Comparison of ENCODE assay signal across 13 cellular contexts in the genomic region with DNA sequence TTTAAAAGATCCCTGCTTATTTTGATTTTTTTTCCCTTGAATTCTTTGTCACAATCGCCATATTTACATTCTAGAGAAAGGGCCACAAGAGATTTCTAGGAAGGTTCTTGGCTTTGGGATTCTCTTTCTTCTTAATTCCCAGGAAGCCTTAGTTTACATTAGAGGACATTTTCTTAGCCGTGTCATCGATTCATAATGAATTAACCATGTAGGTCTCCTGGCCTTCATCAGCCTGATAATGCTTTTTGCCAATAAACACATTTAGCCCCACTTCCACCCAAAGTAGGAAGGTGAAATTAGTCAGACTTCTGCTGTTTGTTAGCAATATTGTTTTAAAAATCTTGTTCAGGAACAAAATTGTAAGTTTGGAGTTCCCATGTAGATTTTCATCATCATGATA.
DNase-seq lines count a peak whose midpoint lies in the region; TF ChIP-seq lines count a peak whose summit lies in the region.
"Had no signal": no experiment of that assay in that cellular context is flagged by ENCODE, and none has a peak within 500 bp of the region (broad histone marks: within the 10 kb centered on the region; RNA-seq: fewer than 3 reads in every experiment).

No MANE protein-coding gene starts in this region.

- no peaks in the 10 kb centered on the region for H3K9me3 Mint-ChIP-seq in endodermal cell
- H3K9me3 Mint-ChIP-seq in nephron: no peaks in the 10 kb centered on the region
- H3K9me3 Mint-ChIP-seq: CD14-positive monocyte; CD8-positive, alpha-beta T cell had no signal

- H3K9ac ChIP-seq in endodermal cell (ENCODE audit: extremely low read depth, low read length, poor library complexity, severe bottlenecking): no peak overlapping the region

- peaks cover 8% of the 10 kb centered on the region for H3K4me1 ChIP-seq in SJSA1 (replicated peaks)
- no peaks in the 10 kb centered on the region for H3K4me1 ChIP-seq in endodermal cell (ENCODE audit: control insufficient read depth, insufficient read depth, low read length)
- H3K4me1 ChIP-seq: A549 had no signal

- H3K36me3 Mint-ChIP-seq in endodermal cell (ENCODE audit: low read depth) (no peaks in the 10 kb centered on the region), nephron (ENCODE audit: low read depth) (no peaks in the 10 kb centered on the region)
- H3K36me3 Mint-ChIP-seq: CD14-positive monocyte had no signal

- WGBS in endodermal cell (ENCODE audit: insufficient coverage in 1 of 2, insufficient read length in 1 of 2), 2 experiments: 92% methylated on average over 3 of the region's 3 CpGs; no CpG with 5 or more reads in 1 of the 2 experiments

- no peak for TF ChIP-seq CTCF in endodermal cell (conservative IDR thresholded peaks at IDR 0.05)
- TF ChIP-seq CTCF in nephron (IDR thresholded peaks at IDR 0.05; ENCODE audit: unreplicated experiment in 3 of 3): no peak
- no peak for TF ChIP-seq CTCF in GM20000 (IDR thresholded peaks at IDR 0.05; ENCODE audit: extremely low read depth, missing control alignments)

- H3K4me3 Mint-ChIP-seq in endodermal cell (no peak overlapping the region), nephron (peak overlapping the region in 1 of 3 experiments; percentile 50)
- H3K4me3 Mint-ChIP-seq: CD14-positive monocyte; CD8-positive, alpha-beta T cell had no signal

- H3K27ac Mint-ChIP-seq in endodermal cell (peak overlapping the region; percentile 55), nephron (peak overlapping the region; percentile 94 to 97 (median 96))
- H3K27ac Mint-ChIP-seq: CD14-positive monocyte; CD8-positive, alpha-beta T cell had no signal

- no peaks in the 10 kb centered on the region for H3K36me3 ChIP-seq in SJSA1
- no peaks in the 10 kb centered on the region for H3K36me3 ChIP-seq in endodermal cell (ENCODE audit: control insufficient read depth, insufficient read depth, low read length)

- peaks cover 8% of the 10 kb centered on the region for H3K4me1 Mint-ChIP-seq in endodermal cell
- peaks cover 72% of the 10 kb centered on the region for H3K4me1 Mint-ChIP-seq in nephron
- H3K4me1 Mint-ChIP-seq: CD14-positive monocyte had no signal

- DNase-seq in SJSA1 (ENCODE audit: low read depth in 1 of 2, low spot score in 2 of 2) (no peak), endodermal cell (no peak), NCI-H345 (lab: John Stamatoyannopoulos, UW) (no peak), GM20000 (ENCODE audit: low spot score) (no peak), GM19238 (ENCODE audit: insufficient read length, low spot score) (no peak)
- DNase-seq: CD8-positive, alpha-beta T cell; COR-L47; DND-41; GF-D8 had no signal

- H3K4me3 ChIP-seq in SJSA1: no peak overlapping the region
- no peak overlapping the region for H3K4me3 ChIP-seq in endodermal cell (ENCODE audit: low read length)
- H3K4me3 ChIP-seq: A549 had no signal

- H3K9me3 ChIP-seq in SJSA1 (replicated peaks): no peaks in the 10 kb centered on the region
- H3K9me3 ChIP-seq in endodermal cell (ENCODE audit: control insufficient read depth, low read length): no peaks in the 10 kb centered on the region
- H3K9me3 ChIP-seq: A549 had no signal

- H3K27me3 Mint-ChIP-seq in endodermal cell (ENCODE audit: insufficient read depth): no peaks in the 10 kb centered on the region
- no peaks in the 10 kb centered on the region for H3K27me3 Mint-ChIP-seq in nephron (ENCODE audit: low read depth)

- no peaks in the 10 kb centered on the region for H3K27me3 ChIP-seq in SJSA1 (replicated peaks)
- H3K27me3 ChIP-seq in endodermal cell (ENCODE audit: control insufficient read depth, insufficient read depth, low read length, poor library complexity, severe bottlenecking): no peaks in the 10 kb centered on the region

- H3K27ac ChIP-seq in SJSA1: peak overlapping the region; percentile 8; the same call in 1 of the 2 replicates
- H3K27ac ChIP-seq in endodermal cell (ENCODE audit: low read depth, low read length): no peak overlapping the region
- H3K27ac ChIP-seq: A549, HL-60 had no signal
